In the genomic region with DNA sequence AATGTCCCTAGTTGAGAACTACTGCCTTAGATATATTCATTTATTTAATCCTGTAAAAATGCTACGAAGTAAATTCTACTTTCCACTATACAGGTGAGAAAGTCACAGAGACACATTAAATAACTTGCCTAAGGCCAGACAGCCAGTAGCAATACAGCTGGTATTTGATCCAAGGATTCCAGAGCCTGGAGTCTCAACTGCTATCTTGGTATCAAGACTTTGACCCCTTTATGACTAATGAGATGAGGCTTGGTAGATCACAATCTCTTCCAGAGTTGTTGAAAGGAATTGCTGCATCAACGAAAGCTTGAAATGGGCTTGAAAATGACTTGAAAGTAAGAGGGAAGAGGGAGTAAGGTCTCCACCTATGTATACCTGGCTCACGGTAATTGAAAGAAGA, we compare ENCODE assay signal across 25 cellular contexts.
"Had no signal": no experiment of that assay in that cellular context is flagged by ENCODE, and none has a peak within 500 bp of the region (broad histone marks: within the 10 kb centered on the region; RNA-seq: fewer than 3 reads in every experiment).

No MANE protein-coding gene starts in this region.

- H3K9me3 Mint-ChIP-seq: T-helper 1 cell treated with Interleukin-12 subunit alpha and Interleukin-12 subunit beta and Interleukin-4 antibody, amounts not matched to agents 30 μg/mL and 1 μg/mL, for 36 hours had no signal

- H3K4me1 ChIP-seq: body of pancreas, esophagus muscularis mucosa, left ventricle myocardium inferior, pancreas, prostate gland, suprapubic skin, tibial artery had no signal

- H3K27me3 Mint-ChIP-seq: activated naive CD8-positive, alpha-beta T cell; naive thymus-derived CD4-positive, alpha-beta T cell had no signal

- ATAC-seq: activated T-cell treated with anti-CD3 and anti-CD28 coated beads, Interleukin-2, amount 50 U/mL, for 72 hours; body of pancreas; naive thymus-derived CD4-positive, alpha-beta T cell; pancreas; sciatic nerve had no signal

- H3K4me3 Mint-ChIP-seq: activated naive CD8-positive, alpha-beta T cell; activated T-cell treated with anti-CD3 and anti-CD28 coated beads, Interleukin-2, amount 50 U/mL, for 72 hours; naive thymus-derived CD4-positive, alpha-beta T cell; T-helper 1 cell treated with Interleukin-12 subunit alpha and Interleukin-12 subunit beta and Interleukin-4 antibody, amounts not matched to agents 30 μg/mL and 1 μg/mL, for 36 hours had no signal

- H3K27ac ChIP-seq: body of pancreas, esophagus muscularis mucosa, left ventricle myocardium inferior, pancreas, prostate gland, suprapubic skin, tibial artery had no signal

- H3K9me3 ChIP-seq: body of pancreas, esophagus muscularis mucosa, pancreas, prostate gland, suprapubic skin had no signal

- H3K4me1 Mint-ChIP-seq: naive thymus-derived CD4-positive, alpha-beta T cell had no signal

- H3K36me3 ChIP-seq: prostate gland had no signal

- DNase-seq: activated CD4-positive, alpha-beta T cell treated with anti-CD3 and anti-CD28 coated beads for 4 hours; activated CD4-positive, alpha-beta T cell treated with anti-CD3 and anti-CD28 coated beads, Interleukin-2, amount 50 U/mL, for 4 hours; activated naive CD4-positive, alpha-beta T cell; activated T-cell treated with anti-CD3 and anti-CD28 coated beads for 4 hours; activated T-cell treated with anti-CD3 and anti-CD28 coated beads, Interleukin-2, amount 50 U/mL, for 72 hours; aorta; body of pancreas; effector CD4-positive, alpha-beta T cell; left ventricle myocardium inferior; midbrain; naive thymus-derived CD4-positive, alpha-beta T cell; nucleus accumbens; pancreas; retina; stimulated activated CD4-positive, alpha-beta T cell treated with anti-CD3 and anti-CD28 coated beads, Interleukin-15, amount 100 ng/mL, for 24 hours; stimulated activated CD4-positive, alpha-beta T cell treated with anti-CD3 and anti-CD28 coated beads, Interleukin-2, amount 100 ng/mL, for 24 hours; stimulated activated naive CD4-positive, alpha-beta T cell; T-helper 9 cell; tibial artery had no signal

- H3K4me3 ChIP-seq: body of pancreas, esophagus muscularis mucosa, left ventricle myocardium inferior, pancreas, prostate gland, suprapubic skin, tibial artery had no signal

- H3K27ac Mint-ChIP-seq: activated naive CD8-positive, alpha-beta T cell; activated T-cell treated with anti-CD3 and anti-CD28 coated beads, Interleukin-2, amount 50 U/mL, for 72 hours; naive thymus-derived CD4-positive, alpha-beta T cell; T-helper 1 cell treated with Interleukin-12 subunit alpha and Interleukin-12 subunit beta and Interleukin-4 antibody, amounts not matched to agents 30 μg/mL and 1 μg/mL, for 36 hours had no signal

- H3K27me3 ChIP-seq: body of pancreas, esophagus muscularis mucosa, pancreas, suprapubic skin, tibial artery had no signal
